1 cellular context compared by ENCODE assay signal in genomic region chr1:185546029-185546428, GRCh38.
TF ChIP-seq lines count a peak whose summit lies in the region.

No MANE protein-coding gene starts in this region.

TF ChIP-seq in IMR-90, 13 proteins besides CTCF, POLR2A, EP300 and RAD21 (continued from another document):
- TF ChIP-seq CHD1 (IDR thresholded peaks at IDR 0.05; ENCODE audit: low read depth, low read length) (no peak), NFE2L2 (IDR thresholded peaks at IDR 0.05; ENCODE audit: low read depth, low read length) (no peak)
TF ChIP-seq in IMR-90: peak in this region for 0.
